8 cellular contexts compared by ENCODE assay signal in the genomic region with DNA sequence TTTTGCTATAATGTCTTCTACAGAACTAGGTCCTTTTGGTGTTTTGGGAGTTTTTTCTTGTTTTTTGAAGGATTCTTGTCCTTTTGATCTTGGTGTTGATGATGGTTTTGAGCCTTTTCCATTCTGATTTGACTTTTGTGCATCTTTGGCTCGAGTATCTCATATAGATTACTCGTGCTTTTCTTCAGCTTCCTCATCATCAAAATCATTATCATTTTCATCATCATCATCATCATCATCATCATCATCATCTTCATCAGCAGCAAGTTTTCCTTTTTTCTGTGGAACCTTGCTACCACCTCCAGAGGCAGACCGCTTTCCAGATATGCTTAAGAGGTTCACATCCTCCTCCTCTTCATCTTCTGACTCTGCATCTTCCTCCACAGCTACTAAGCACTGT.
"Had no signal": no experiment of that assay in that cellular context is flagged by ENCODE, and none has a peak within 500 bp of the region (broad histone marks: within the 10 kb centered on the region; RNA-seq: fewer than 3 reads in every experiment).

No MANE protein-coding gene starts in this region.

- H3K4me3 Mint-ChIP-seq: HFFc6 had no signal

- H3K27ac ChIP-seq: HL-60 had no signal

- H3K9me3 ChIP-seq: HAP-1 had no signal

- H3K9me3 Mint-ChIP-seq: HFFc6 had no signal

- ATAC-seq: K562 had no signal

- H3K27ac Mint-ChIP-seq: HFFc6 had no signal

- H3K4me3 ChIP-seq: HAP-1, K562 had no signal

- H3K36me3 ChIP-seq: HAP-1 had no signal

- DNase-seq: GOT3, H7, HFFc6, IMR-90, KG1 had no signal

- H3K4me1 ChIP-seq: HAP-1 had no signal
